Comparison of ENCODE assay signal across 20 cellular contexts in the genomic region with DNA sequence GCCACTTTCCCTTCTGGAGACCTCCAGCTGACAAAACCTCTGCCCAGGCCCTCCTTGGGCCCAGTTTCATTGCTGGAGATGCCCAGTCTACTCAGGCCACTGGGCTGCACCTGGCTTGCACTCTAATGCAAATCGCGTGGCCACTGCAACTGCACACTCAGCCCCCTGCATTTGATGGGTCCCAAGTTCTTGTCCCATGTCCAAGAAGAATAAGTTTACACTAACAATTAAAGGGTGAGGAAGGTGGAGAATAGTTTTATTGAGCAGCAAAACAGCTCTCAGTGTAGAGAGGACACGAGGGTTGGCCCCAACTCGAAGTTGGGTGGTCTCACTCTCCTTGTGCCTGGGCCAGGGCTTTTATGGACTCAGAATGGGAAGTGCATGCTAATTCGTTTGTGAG. TPM values are rescaled to one million over a fixed set of nuclear protein-coding genes. Genes with fewer than 3 reads are reported as not detected.
DNase-seq lines count a peak whose midpoint lies in the region; ATAC-seq, FAIRE-seq and TF ChIP-seq lines count a peak whose summit lies in the region.
"Had no signal": no experiment of that assay in that cellular context is flagged by ENCODE, and none has a peak within 500 bp of the region (broad histone marks: within the 10 kb centered on the region; RNA-seq: fewer than 3 reads in every experiment).

No MANE protein-coding gene starts in this region.

- H3K27me3 Mint-ChIP-seq in activated T-helper 2 cell treated with anti-CD3 and anti-CD28 coated beads, Interferon-gamma antibody, Interleukin-2, Interleukin-4, amounts not matched to agents 10 μg/mL and 5 μg/mL and 100 μg/mL, durations not matched to agents 14 hours and 24 hours and 36 hours (ENCODE audit: low read depth), result no peaks in the 10 kb centered on the region
- no peaks in the 10 kb centered on the region for H3K27me3 Mint-ChIP-seq in CD14-positive monocyte (ENCODE audit: low read depth in 3 of 3)
- H3K27me3 Mint-ChIP-seq: progenitor cell of endocrine pancreas had no signal

- POLR2A ChIA-PET in HepG2 (lab: Yijun Ruan, JAX), result no interaction called here

- no peak for TF ChIP-seq POLR2A in HepG2 (IDR thresholded peaks at IDR 0.05; ENCODE audit: insufficient read depth in 1 of 2, low read depth in 2 of 2, low read length in 2 of 2)

- H3K4me1 Mint-ChIP-seq in activated T-helper 2 cell treated with anti-CD3 and anti-CD28 coated beads, Interferon-gamma antibody, Interleukin-2, Interleukin-4, amounts not matched to agents 10 μg/mL and 5 μg/mL and 100 μg/mL, durations not matched to agents 14 hours and 24 hours and 36 hours (ENCODE audit: low read depth), result peaks cover 31% of the 10 kb centered on the region
- H3K4me1 Mint-ChIP-seq in CD14-positive monocyte, result no peaks in the 10 kb centered on the region
- H3K4me1 Mint-ChIP-seq: endodermal cell had no signal

- H3K4me2 ChIP-seq in HepG2 (ENCODE audit: low read depth, low read length), result no peak overlapping the region

- BruUV-seq in HepG2 (replicated peaks; lab: Mats Ljungman, UMichigan), result no TSS peak

- peak overlapping the region in 2 of 3 donors; percentile 12 to 31 for H3K4me3 ChIP-seq in liver (ENCODE audit: low read depth in 1 of 3, low read length in 3 of 3)
- no peak overlapping the region for H3K4me3 ChIP-seq in HepG2 (replicated peaks in 1 of 3; ENCODE audit: insufficient read depth in 1 of 3, low read depth in 2 of 3, low read length in 3 of 3)
- H3K4me3 ChIP-seq: colonic mucosa, esophagus squamous epithelium, gastrocnemius medialis, testis, vagina had no signal

- H3K27ac ChIP-seq in liver (ENCODE audit: low read depth in 1 of 2, low read length in 2 of 2), result no peak overlapping the region
- no peak overlapping the region for H3K27ac ChIP-seq in HepG2 (ENCODE audit: extremely low read length, insufficient read depth, low read length)
- H3K27ac ChIP-seq: colonic mucosa, esophagus squamous epithelium, gastrocnemius medialis, testis, vagina had no signal

- TF ChIP-seq CTCF in liver (IDR thresholded peaks at IDR 0.05; ENCODE audit: low read depth, low read length, missing input control) (no peak), HepG2 (CRISPR knock-in tag; IDR thresholded peaks at IDR 0.05) (no peak), CD14-positive monocyte (IDR thresholded peaks at IDR 0.05) (no peak)

- H3K27ac Mint-ChIP-seq in activated T-helper 2 cell treated with anti-CD3 and anti-CD28 coated beads, Interferon-gamma antibody, Interleukin-2, Interleukin-4, amounts not matched to agents 10 μg/mL and 5 μg/mL and 100 μg/mL, durations not matched to agents 14 hours and 24 hours and 36 hours, result peak overlapping the region; percentile 46
- no peak overlapping the region for H3K27ac Mint-ChIP-seq in CD14-positive monocyte
- H3K27ac Mint-ChIP-seq: endodermal cell, progenitor cell of endocrine pancreas had no signal

- H3K36me3 ChIP-seq in liver (ENCODE audit: control insufficient read depth in 4 of 4, insufficient read depth in 3 of 4, low read depth in 1 of 4, low read length in 3 of 4) (no peaks in the 10 kb centered on the region), HepG2 (replicated peaks in 1 of 2; ENCODE audit: control insufficient read depth in 1 of 2, insufficient read depth in 2 of 2, low read length in 2 of 2) (no peaks in the 10 kb centered on the region)
- H3K36me3 ChIP-seq: colonic mucosa, esophagus squamous epithelium, gastrocnemius medialis, vagina had no signal

- H2AFZ ChIP-seq in HepG2 (ENCODE audit: low read length), result no peak overlapping the region

- in situ Hi-C loops in HepG2 (cut with HindIII; ENCODE audit: extremely low pct_ligation_motif_present, low pct_unique_long_range_greater_than_20kb), result no loop called here

- ATAC-seq in HepG2, result no peak
- ATAC-seq: gastrocnemius medialis had no signal

- H3K79me2 ChIP-seq in HepG2 (ENCODE audit: insufficient read depth, low read length), result no peaks in the 10 kb centered on the region

- H3K4me3 Mint-ChIP-seq in activated T-helper 2 cell treated with anti-CD3 and anti-CD28 coated beads, Interferon-gamma antibody, Interleukin-2, Interleukin-4, amounts not matched to agents 10 μg/mL and 5 μg/mL and 100 μg/mL, durations not matched to agents 14 hours and 24 hours and 36 hours (ENCODE audit: low read depth), result no peak overlapping the region
- no peak overlapping the region for H3K4me3 Mint-ChIP-seq in CD14-positive monocyte
- H3K4me3 Mint-ChIP-seq: endodermal cell had no signal

- TF ChIP-seq RAD21 in liver (IDR thresholded peaks at IDR 0.05) (no peak), HepG2 (CRISPR knock-in tag; IDR thresholded peaks at IDR 0.05) (no peak)

- intact Hi-C loops in HepG2 (cut with micrococcal nuclease; ENCODE audit: unreplicated experiment), result no loop called here
- intact Hi-C loops in activated T-helper 2 cell treated with anti-CD3 and anti-CD28 coated beads, Interferon-gamma antibody, Interleukin-2, Interleukin-4, amounts not matched to agents 10 μg/mL and 5 μg/mL and 100 μg/mL, durations not matched to agents 14 hours and 24 hours and 36 hours (cut with micrococcal nuclease), result loop anchor here (5.0 kb wide), 1 partner anchor 725 kb away; no protein-coding TSS in a partner anchor
- intact Hi-C loops in CD14-positive monocyte (cut with micrococcal nuclease), result no loop called here

- TF ChIP-seq EP300 in HepG2 (IDR thresholded peaks at IDR 0.05; ENCODE audit: low read depth in 2 of 2, low read length in 2 of 2), result no peak
- no peak for TF ChIP-seq EP300 in HepG2 (CRISPR knock-in tag; IDR thresholded peaks at IDR 0.05; ENCODE audit: borderline replicate concordance)

- H3K4me1 ChIP-seq in liver (ENCODE audit: control insufficient read depth in 4 of 4, insufficient read depth in 4 of 4, low read length in 3 of 4) (no peaks in the 10 kb centered on the region), HepG2 (ENCODE audit: insufficient read depth, low read length) (no peaks in the 10 kb centered on the region)
- H3K4me1 ChIP-seq: colonic mucosa, esophagus squamous epithelium, gastrocnemius medialis, testis, vagina had no signal

- H3K9me3 Mint-ChIP-seq in activated T-helper 2 cell treated with anti-CD3 and anti-CD28 coated beads, Interferon-gamma antibody, Interleukin-2, Interleukin-4, amounts not matched to agents 10 μg/mL and 5 μg/mL and 100 μg/mL, durations not matched to agents 14 hours and 24 hours and 36 hours, result peaks cover 39% of the 10 kb centered on the region
- H3K9me3 Mint-ChIP-seq in CD14-positive monocyte, result peaks cover 9 to 21% (median 13%) of the 10 kb centered on the region in 7 donors

- H3K36me3 Mint-ChIP-seq in activated T-helper 2 cell treated with anti-CD3 and anti-CD28 coated beads, Interferon-gamma antibody, Interleukin-2, Interleukin-4, amounts not matched to agents 10 μg/mL and 5 μg/mL and 100 μg/mL, durations not matched to agents 14 hours and 24 hours and 36 hours (ENCODE audit: low read depth), result peaks cover 41% of the 10 kb centered on the region
- H3K36me3 Mint-ChIP-seq in CD14-positive monocyte, result no peaks in the 10 kb centered on the region

- H3K9me3 ChIP-seq in liver (ENCODE audit: control insufficient read depth in 4 of 4, low read length in 3 of 4) (peaks cover 6 to 9% (median 7%) of the 10 kb centered on the region in 4 donors), HepG2 (ENCODE audit: low read length) (peaks cover 9% of the 10 kb centered on the region)
- H3K9me3 ChIP-seq: colonic mucosa, testis, vagina had no signal

- FAIRE-seq in HepG2 (lab: Jason Lieb, UNC), result no peak
- FAIRE-seq: HTR-8/SVneo had no signal

- no peaks in the 10 kb centered on the region for H3K27me3 ChIP-seq in liver (ENCODE audit: control insufficient read depth in 4 of 4, insufficient read depth in 4 of 4, low read length in 3 of 4)
- H3K27me3 ChIP-seq in HepG2 (ENCODE audit: control insufficient read depth in 1 of 2, insufficient read depth in 2 of 2, low read length in 2 of 2), result no peaks in the 10 kb centered on the region
- H3K27me3 ChIP-seq: colonic mucosa, esophagus squamous epithelium, gastrocnemius medialis, testis, vagina had no signal

- no peaks in the 10 kb centered on the region for H4K20me1 ChIP-seq in HepG2 (ENCODE audit: insufficient read depth, low read length)

- DNase-seq in HepG2 (ENCODE audit: low spot score) (no peak), NCI-H69 (lab: John Stamatoyannopoulos, UW) (peak; percentile 18), NCI-H2171 treated with DMSO at 0.1 percent for 48 hours (lab: John Stamatoyannopoulos, UW) (no peak), DMS79 (lab: John Stamatoyannopoulos, UW) (no peak), CD14-positive monocyte (ENCODE audit: low spot score) (no peak)
- DNase-seq in activated T-helper 2 cell treated with anti-CD3 and anti-CD28 coated beads, Interferon-gamma antibody, Interleukin-2, Interleukin-4, amounts not matched to agents 10 μg/mL and 5 μg/mL and 100 μg/mL, durations not matched to agents 14 hours and 24 hours and 36 hours (ENCODE audit: low spot score), result no peak
- DNase-seq: colonic mucosa, endodermal cell, esophagus squamous epithelium, gastrocnemius medialis, hypothalamus, Karpas-422, MV-4-11, NCI-H2171, NCI-H526 treated with DMSO at 0.1 percent for 48 hours, testis had no signal

- 80% methylated on average over 5 of the region's 5 CpGs for WGBS in liver
- WGBS in HepG2 (ENCODE audit: low lambda C conversion rate), result 22% methylated on average over 5 of the region's 5 CpGs

- H3K9ac ChIP-seq in liver (ENCODE audit: low read depth in 1 of 2, low read length in 2 of 2), result no peak overlapping the region
- H3K9ac ChIP-seq in HepG2 (ENCODE audit: insufficient read depth, low read depth, low read length), result no peak overlapping the region

- CTCF ChIA-PET in HepG2 (lab: Yijun Ruan, JAX; ENCODE audit: low intra/inter-chr PET ratio, low total read pairs), result no interaction called here

RNA-seq across cellular contexts. Expression of gene THEMIS, which starts 31.9 kb away (rescaled TPM):
- total RNA-seq in liver (under 1 TPM; 0.05 to 0.59 TPM), HepG2 (2016; rRNA removed; fragmentation: Illumina TruSeq; extraction: Trizol) (not detected in 2 replicates)
- polyA plus RNA-seq in liver (under 1 TPM; 0.13 to 0.29 TPM), HepG2 (2011; rRNA removed) (not detected in 2 replicates), CD14-positive monocyte (under 1 TPM; 0.13 to 0.16 TPM)
- total RNA-seq in HepG2 (2016; cell fraction: cytosol; rRNA removed; fragmentation: Illumina TruSeq; extraction: Trizol; ENCODE audit: low read depth), result not detected in 2 replicates
- total RNA-seq in HepG2 (2016; cell fraction: insoluble cytoplasmic fraction; rRNA removed; fragmentation: Illumina TruSeq; extraction: Trizol), result not detected in 2 replicates
- total RNA-seq in HepG2 (2016; cell fraction: membrane; rRNA removed; fragmentation: Illumina TruSeq; extraction: Trizol), result not detected in 2 replicates
- not detected in 2 replicates for total RNA-seq in HepG2 (2016; cell fraction: nucleus; rRNA removed; fragmentation: Illumina TruSeq; extraction: Trizol)
- not detected in 2 replicates for polyA plus RNA-seq in HepG2 (2011; cell fraction: cytosol; rRNA removed)
- polyA plus RNA-seq in HepG2 (2011; cell fraction: nucleus; rRNA removed), result not detected in 2 replicates
- polyA plus RNA-seq in HepG2 (2012), result not detected in 2 replicates
- polyA plus RNA-seq in HepG2 (2016; cell fraction: cytosol; fragmentation: Illumina TruSeq; extraction: Trizol; ENCODE audit: low read depth), result not detected in 2 replicates
- polyA plus RNA-seq in HepG2 (2016; cell fraction: insoluble cytoplasmic fraction; fragmentation: Illumina TruSeq; extraction: Trizol; ENCODE audit: low read depth), result not detected in 2 replicates
- not detected in 2 replicates for polyA plus RNA-seq in HepG2 (2016; cell fraction: membrane; fragmentation: Illumina TruSeq; extraction: Trizol; ENCODE audit: low read depth)
- not detected in 2 replicates for polyA plus RNA-seq in HepG2 (2016; cell fraction: nucleus; fragmentation: Illumina TruSeq; extraction: Trizol; ENCODE audit: insufficient read depth, low read depth)
- not detected in 2 replicates for polyA minus RNA-seq in HepG2 (2011; rRNA and poly(A)+ RNA removed; ENCODE audit: low replicate concordance)
- not detected in 2 replicates for polyA minus RNA-seq in HepG2 (2011; cell fraction: cytosol; rRNA and poly(A)+ RNA removed)
- not detected in 2 replicates for polyA minus RNA-seq in HepG2 (2011; cell fraction: nucleus; rRNA and poly(A)+ RNA removed)
- 10.2 and 10.3 TPM in 2 replicates for total RNA-seq in activated T-helper 2 cell treated with anti-CD3 and anti-CD28 coated beads, Interferon-gamma antibody, Interleukin-2, Interleukin-4, amounts not matched to agents 10 μg/mL and 5 μg/mL and 100 μg/mL, durations not matched to agents 14 hours and 24 hours and 36 hours
- total RNA-seq: endodermal cell, progenitor cell of endocrine pancreas had no signal

Comparison
In these comparisons a context has a peak if more than half of its experiments do, and no peak if none do; other contexts are left out.
1. H3K4me3 ChIP-seq: peak in liver (2 of 3); none in HepG2 (0 of 3).